Comparison of ENCODE assay signal across 18 cellular contexts in the genomic region with DNA sequence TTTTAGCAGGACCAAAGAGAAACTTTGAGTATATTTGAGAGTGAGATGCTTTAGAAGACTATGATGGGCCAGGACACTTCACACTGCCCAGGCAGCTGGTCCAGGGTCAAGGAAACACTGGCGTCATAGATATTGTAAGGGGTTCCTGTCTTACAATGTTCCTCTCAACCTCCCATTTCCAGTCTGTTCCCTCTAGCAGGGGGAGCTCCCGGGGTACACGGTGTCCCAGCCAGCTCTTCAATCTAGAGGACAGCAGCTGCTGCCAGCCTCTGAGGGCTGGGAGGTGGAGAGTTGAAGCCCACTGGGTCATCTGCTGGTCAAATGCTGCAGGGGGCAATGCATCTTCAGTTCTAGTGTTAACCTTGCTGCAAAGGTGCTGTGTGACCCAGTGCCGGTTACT. TPM values are rescaled to one million over a fixed set of nuclear protein-coding genes. Genes with fewer than 3 reads are reported as not detected.
DNase-seq lines count a peak whose midpoint lies in the region; ATAC-seq and TF ChIP-seq lines count a peak whose summit lies in the region.
"Had no signal": no experiment of that assay in that cellular context is flagged by ENCODE, and none has a peak within 500 bp of the region (broad histone marks: within the 10 kb centered on the region; RNA-seq: fewer than 3 reads in every experiment).

No MANE protein-coding gene starts in this region.

- H3K27ac ChIP-seq in Peyer's patch (peak overlapping the region in 3 of 4 donors; percentile 25 to 48 (median 45)), lung (ENCODE audit: low read depth in 1 of 2, low read length in 1 of 2) (peak overlapping the region; percentile 58 to 80), subcutaneous abdominal adipose tissue (ENCODE audit: low read depth, low read length) (peak overlapping the region; percentile 74)

- no peak for DNase-seq in Peyer's patch
- DNase-seq in fibroblast of villous mesenchyme (ENCODE audit: low read depth): peak; percentile 42
- no peak for DNase-seq in lung (ENCODE audit: low spot score)
- no peak for DNase-seq in hepatic stellate cell (ENCODE audit: low spot score)
- DNase-seq in stimulated activated CD4-positive, alpha-beta T cell treated with anti-CD3 and anti-CD28 coated beads, Interleukin-2, amount 100 ng/mL, for 24 hours: no peak
- DNase-seq in NCI-H748 (lab: John Stamatoyannopoulos, UW; ENCODE audit: unreplicated experiment): no peak
- DNase-seq in GM20000 (ENCODE audit: low spot score): no peak
- DNase-seq: ACHN; activated T-cell treated with anti-CD3 and anti-CD28 coated beads, Interleukin-2, amount 50 U/mL, for 24 hours; CD8-positive, alpha-beta T cell; endodermal cell; mammary epithelial cell; NCI-H1092; NCI-H69; nephron progenitor cell; stimulated activated CD4-positive, alpha-beta T cell treated with anti-CD3 and anti-CD28 coated beads, Interleukin-4, amount 100 ng/mL, for 1 hour had no signal

- TF ChIP-seq POLR2A in Peyer's patch (IDR thresholded peaks at IDR 0.05): no peak

- peak; percentile 35 for ATAC-seq in lung (ENCODE audit: insufficient read depth, low FRiP score)
- ATAC-seq: activated naive CD4-positive, alpha-beta T cell treated with anti-CD3 and anti-CD28 coated beads, Interleukin-2, amount 50 U/mL, for 72 hours; CD8-positive, alpha-beta T cell had no signal

- H3K9ac ChIP-seq in subcutaneous abdominal adipose tissue (ENCODE audit: low read length in 5 of 5): no peak overlapping the region

- peaks cover 0 to 6% (median 0%) of the 10 kb centered on the region in 4 donors for H3K4me1 ChIP-seq in Peyer's patch
- peaks cover 0 to 18% of the 10 kb centered on the region in 2 donors for H3K4me1 ChIP-seq in lung (ENCODE audit: control insufficient read depth in 2 of 2, insufficient read depth in 2 of 2, low read length in 2 of 2)
- H3K4me1 ChIP-seq in subcutaneous abdominal adipose tissue (ENCODE audit: control insufficient read depth in 5 of 5, insufficient read depth in 5 of 5, low read length in 5 of 5): peaks cover 13 to 60% (median 48%) of the 10 kb centered on the region in 5 donors

- no peaks in the 10 kb centered on the region for H3K9me3 ChIP-seq in Peyer's patch
- H3K9me3 ChIP-seq in lung (ENCODE audit: control insufficient read depth in 2 of 2, insufficient read depth in 1 of 2, low read length in 1 of 2): no peaks in the 10 kb centered on the region
- no peaks in the 10 kb centered on the region for H3K9me3 ChIP-seq in subcutaneous abdominal adipose tissue (ENCODE audit: control insufficient read depth in 5 of 5, low read length in 5 of 5)

- H3K27me3 ChIP-seq in Peyer's patch (no peaks in the 10 kb centered on the region), lung (ENCODE audit: control insufficient read depth, insufficient read depth) (no peaks in the 10 kb centered on the region), subcutaneous abdominal adipose tissue (ENCODE audit: control insufficient read depth in 5 of 5, insufficient read depth in 4 of 5, low read length in 5 of 5) (no peaks in the 10 kb centered on the region)

- WGBS in lung, 2 donors: 36 to 37% methylated on average over 4 of the region's 4 CpGs

- H3K36me3 ChIP-seq in Peyer's patch (no peaks in the 10 kb centered on the region), lung (ENCODE audit: control insufficient read depth in 2 of 2, insufficient read depth in 2 of 2, low read length in 2 of 2) (no peaks in the 10 kb centered on the region), subcutaneous abdominal adipose tissue (ENCODE audit: control insufficient read depth in 5 of 5, insufficient read depth in 5 of 5, low read length in 5 of 5) (no peaks in the 10 kb centered on the region)

- no peak overlapping the region for H3K4me3 ChIP-seq in Peyer's patch
- no peak overlapping the region for H3K4me3 ChIP-seq in fibroblast of villous mesenchyme (ENCODE audit: low read depth, low read length)
- no peak overlapping the region for H3K4me3 ChIP-seq in lung
- no peak overlapping the region for H3K4me3 ChIP-seq in subcutaneous abdominal adipose tissue (ENCODE audit: low read depth in 1 of 5, low read length in 5 of 5)

- TF ChIP-seq CTCF in Peyer's patch (IDR thresholded peaks at IDR 0.05) (no peak), fibroblast of villous mesenchyme (IDR thresholded peaks at IDR 0.05; ENCODE audit: insufficient read depth, low read depth, low read length) (no peak), lung (IDR thresholded peaks at IDR 0.05; ENCODE audit: control extremely low read depth, extremely low read depth) (no peak), GM20000 (IDR thresholded peaks at IDR 0.05; ENCODE audit: extremely low read depth, missing control alignments) (no peak)

RNA-seq across cellular contexts. Expression of a gene that starts 40.7 kb away (rescaled TPM):
- total RNA-seq in Peyer's patch: 10 to 100 TPM; 40.1 to 93.3 (median 67.5) TPM
- 418 and 924 TPM in 2 replicates for total RNA-seq in fibroblast of villous mesenchyme
- 100 to 1,000 TPM; 251 to 547 TPM for total RNA-seq in lung
- 100 to 1,000 TPM; 129 to 227 TPM for polyA plus RNA-seq in lung
- total RNA-seq: activated naive CD4-positive, alpha-beta T cell treated with anti-CD3 and anti-CD28 coated beads, Interleukin-2, amount 50 U/mL, for 72 hours; CD8-positive, alpha-beta T cell had no signal
